ENCODE assay signal across 10 cellular contexts in genomic region chr22:35638408-35638807, GRCh38. TPM values are rescaled to one million over a fixed set of nuclear protein-coding genes. Genes with fewer than 3 reads are reported as not detected.
DNase-seq lines count a peak whose midpoint lies in the region; ATAC-seq and TF ChIP-seq lines count a peak whose summit lies in the region.
"Had no signal": no experiment of that assay in that cellular context is flagged by ENCODE, and none has a peak within 500 bp of the region (broad histone marks: within the 10 kb centered on the region; RNA-seq: fewer than 3 reads in every experiment).

No MANE protein-coding gene starts in this region.

- peaks cover 5% of the 10 kb centered on the region for H3K27me3 Mint-ChIP-seq in brain
- H3K27me3 Mint-ChIP-seq in endodermal cell (ENCODE audit: insufficient read depth): no peaks in the 10 kb centered on the region
- H3K27me3 Mint-ChIP-seq: activated CD8-positive, alpha-beta T cell treated with anti-CD3 and anti-CD28 coated beads for 36 hours had no signal

- no peaks in the 10 kb centered on the region for H3K27me3 ChIP-seq in right cardiac atrium (ENCODE audit: control insufficient read depth, insufficient read depth)
- H3K27me3 ChIP-seq in endodermal cell (ENCODE audit: control insufficient read depth, insufficient read depth, low read length, poor library complexity, severe bottlenecking): no peaks in the 10 kb centered on the region

- H3K36me3 ChIP-seq in endodermal cell (ENCODE audit: control insufficient read depth, insufficient read depth, low read length): no peaks in the 10 kb centered on the region

- no peak overlapping the region for H3K9ac ChIP-seq in endodermal cell (ENCODE audit: extremely low read depth, low read length, poor library complexity, severe bottlenecking)

- H3K27ac Mint-ChIP-seq in brain (peak overlapping the region in 4 of 5 experiments; percentile 62 to 84 (median 73)), endodermal cell (no peak overlapping the region)
- H3K27ac Mint-ChIP-seq: activated CD8-positive, alpha-beta T cell treated with anti-CD3 and anti-CD28 coated beads for 36 hours had no signal

- H3K9me3 Mint-ChIP-seq in brain (peaks cover 0 to 14% (median 3%) of the 10 kb centered on the region in 5 experiments), endodermal cell (no peaks in the 10 kb centered on the region)
- H3K9me3 Mint-ChIP-seq: activated CD8-positive, alpha-beta T cell treated with anti-CD3 and anti-CD28 coated beads for 36 hours had no signal

- TF ChIP-seq CTCF in brain (conservative IDR thresholded peaks at IDR 0.05) (no peak), GM13977 (IDR thresholded peaks at IDR 0.05; ENCODE audit: extremely low read depth, insufficient read depth, missing control alignments) (no peak), endodermal cell (conservative IDR thresholded peaks at IDR 0.05) (no peak)

- H3K27ac ChIP-seq in right cardiac atrium (ENCODE audit: low read length) (peak overlapping the region; percentile 89), endodermal cell (ENCODE audit: low read depth, low read length) (no peak overlapping the region)

- in situ Hi-C loops in GM13977 (cut with MboI; ENCODE audit: low pct_unique_long_range_greater_than_20kb, low sequenced_read_pairs, unreplicated experiment): no loop called here

- peak; percentile 53 for DNase-seq in Ammon's horn (ENCODE audit: low spot score)
- DNase-seq in right cardiac atrium: peak; percentile 92 to 97 (median 97)
- peak; percentile 50 for DNase-seq in pons (ENCODE audit: low spot score)
- DNase-seq in GM13977 (ENCODE audit: low spot score): no peak
- no peak for DNase-seq in effector CD4-positive, alpha-beta T cell
- no peak for DNase-seq in endodermal cell
- DNase-seq: activated CD8-positive, alpha-beta T cell treated with anti-CD3 and anti-CD28 coated beads for 36 hours; effector memory CD4-positive, alpha-beta T cell had no signal

- H3K36me3 Mint-ChIP-seq in brain (no peaks in the 10 kb centered on the region), endodermal cell (ENCODE audit: low read depth) (no peaks in the 10 kb centered on the region)

- ATAC-seq in right cardiac atrium (peak; percentile 96 to 97), GM21576 (IDR thresholded peaks at IDR 0.05; ENCODE audit: unreplicated experiment) (no peak)
- ATAC-seq: activated CD8-positive, alpha-beta T cell treated with anti-CD3 and anti-CD28 coated beads for 36 hours had no signal

- H3K4me1 ChIP-seq in right cardiac atrium (ENCODE audit: control insufficient read depth, insufficient read depth, low read length): peaks cover 22% of the 10 kb centered on the region
- H3K4me1 ChIP-seq in endodermal cell (ENCODE audit: control insufficient read depth, insufficient read depth, low read length): peaks cover 5% of the 10 kb centered on the region

- H3K4me1 Mint-ChIP-seq in brain (peaks cover 16% of the 10 kb centered on the region), endodermal cell (peaks cover 22% of the 10 kb centered on the region)

- no peaks in the 10 kb centered on the region for H3K9me3 ChIP-seq in right cardiac atrium (ENCODE audit: control insufficient read depth, low read length)
- H3K9me3 ChIP-seq in endodermal cell (ENCODE audit: control insufficient read depth, low read length): no peaks in the 10 kb centered on the region

- intact Hi-C loops in right cardiac atrium (cut with DNase I): loop anchor here in 3 of 4 donors (5.0 to 10.0 kb wide), 4 partner anchors 106 to 486 kb away; no protein-coding TSS in a partner anchor

- no peak overlapping the region for H3K4me3 ChIP-seq in right cardiac atrium (ENCODE audit: low read length)
- no peak overlapping the region for H3K4me3 ChIP-seq in endodermal cell (ENCODE audit: low read length)

- WGBS in right cardiac atrium: 20% methylated on average over 13 of the region's 13 CpGs
- whole genome bisulfite sequencing in endodermal cell (ENCODE audit: insufficient coverage in 1 of 2, insufficient read length in 1 of 2), 2 experiments: 86 to 90% methylated on average over 10 to 13 of the region's 13 CpGs

- H3K4me3 Mint-ChIP-seq in brain: peak overlapping the region in 1 of 5 experiments; percentile 11
- H3K4me3 Mint-ChIP-seq in endodermal cell: no peak overlapping the region
- H3K4me3 Mint-ChIP-seq: activated CD8-positive, alpha-beta T cell treated with anti-CD3 and anti-CD28 coated beads for 36 hours had no signal

RNA-seq across cellular contexts. Expression of gene APOL6, which starts 9.8 kb away (rescaled TPM):
- 1.4 TPM for polyA plus RNA-seq in brain (ENCODE audit: insufficient read depth, low read depth, low replicate concordance)
- 10 to 100 TPM in 2 of 4 donors, 1 to 10 TPM in 2; 6.8 to 13.3 (median 10.8) TPM for total RNA-seq in right cardiac atrium
- 4.2 TPM for polyA plus RNA-seq in right cardiac atrium
- total RNA-seq in endodermal cell: not detected
- polyA plus RNA-seq in endodermal cell (2013, experiment 1 of 2): not detected
- not detected for polyA plus RNA-seq in endodermal cell (2013, experiment 2 of 2)

RNA-seq across cellular contexts. Expression of gene MB, which starts 21.3 kb away (rescaled TPM):
- polyA plus RNA-seq in brain (ENCODE audit: insufficient read depth, low read depth, low replicate concordance) (2.7 TPM), right cardiac atrium (14,884 TPM)
- total RNA-seq in right cardiac atrium (over 10,000 TPM in 3 of 4 donors, 1,000 to 10,000 TPM in 1; 7,621 to 11,301 (median 10,496) TPM), endodermal cell (1 to 10 TPM; 1.4 to 2.6 TPM)
- 0.68 TPM for polyA plus RNA-seq in endodermal cell (2013, experiment 1 of 2)
- 1.1 TPM for polyA plus RNA-seq in endodermal cell (2013, experiment 2 of 2)
- total RNA-seq: activated CD8-positive, alpha-beta T cell treated with anti-CD3 and anti-CD28 coated beads for 36 hours had no signal

Comparison
In these comparisons a context has a peak if more than half of its experiments do, and no peak if none do; other contexts are left out.
1. DNase-seq: peak in Ammon's horn (single experiment), right cardiac atrium (3 of 3) and pons (single experiment); none in GM13977 (single experiment), effector CD4-positive, alpha-beta T cell (single experiment) and endodermal cell (single experiment).
2. RNA of gene APOL6, which starts 9.8 kb away (total RNA-seq): 6.8 to 13.3 TPM in right cardiac atrium; not detected in endodermal cell; every median in the first group is over 4 times any median in the second.
3. RNA of gene MB, which starts 21.3 kb away (total RNA-seq): 7,621 to 11,301 TPM in right cardiac atrium; 1.4 to 2.6 TPM in endodermal cell; every median in the first group is over 1,000 times any median in the second.